In genomic region chr7:128841961-128842673, GRCh38 we compare ENCODE assay signal across 8 cellular contexts. TPM values are rescaled to one million over a fixed set of nuclear protein-coding genes. Genes with fewer than 3 reads are reported as not detected.
DNase-seq lines count a peak whose midpoint lies in the region; ATAC-seq and TF ChIP-seq lines count a peak whose summit lies in the region.

No MANE protein-coding gene starts in this region.

- no peak overlapping the region for H3K9ac ChIP-seq in HCT116 (ENCODE audit: low read length)

- TF ChIP-seq CTCF in AG10803 (conservative IDR thresholded peaks at IDR 0.05; ENCODE audit: low read length) (peak; percentile 66), HCT116 (IDR thresholded peaks at IDR 0.05 in 2 of 3, conservative IDR thresholded peaks at IDR 0.05 in 1 of 3; ENCODE audit: borderline replicate concordance in 1 of 3, insufficient read depth in 1 of 3, low read depth in 2 of 3, low read length in 2 of 3) (peak; percentile 63 to 84 (median 65)), body of pancreas (IDR thresholded peaks at IDR 0.05) (peak; percentile 21 to 81 (median 56)), left lung (IDR thresholded peaks at IDR 0.05) (peak; percentile 69 to 79)

- DNase-seq in AG10803 (ENCODE audit: low read depth) (peak; percentile 34), HCT116 (ENCODE audit: low read depth, low spot score) (no peak), T-helper 17 cell (peak; percentile 34 to 45 (median 42)), body of pancreas (peak; percentile 37 to 64 (median 47)), left lung (peak in 1 of 2 donors; percentile 87)
- DNase-seq in stimulated activated CD8-positive, alpha-beta memory T cell treated with anti-CD3 and anti-CD28 coated beads, Interleukin-15, amount 100 ng/mL, for 48 hours (ENCODE audit: low read depth in 2 of 2) = peak; percentile 45 to 59

- no peaks in the 10 kb centered on the region for H3K79me2 ChIP-seq in HCT116 (ENCODE audit: insufficient read depth, low read length)

- peak overlapping the region; percentile 55 for H3K4me3 Mint-ChIP-seq in T-helper 17 cell

- ATAC-seq in HCT116 = peak; percentile 83
- peak; percentile 72 for ATAC-seq in T-helper 17 cell
- ATAC-seq in body of pancreas = peak; percentile 54
- ATAC-seq in left lung = peak; percentile 73
- ATAC-seq in GM18519 (IDR thresholded peaks at IDR 0.05; ENCODE audit: low FRiP score, unreplicated experiment) = no peak
- no peak for ATAC-seq in HG03354 (IDR thresholded peaks at IDR 0.05; ENCODE audit: poor library complexity, severe bottlenecking, unreplicated experiment)

- no peak overlapping the region for H2AFZ ChIP-seq in HCT116 (ENCODE audit: low read depth, low read length, poor library complexity, severe bottlenecking)

- peaks cover 0 to 28% of the 10 kb centered on the region in 2 experiments; a peak in 1 of 4 replicates for H3K36me3 ChIP-seq in HCT116 (ENCODE audit: control insufficient read depth in 1 of 2, insufficient read depth in 2 of 2, low read length in 2 of 2)
- H3K36me3 ChIP-seq in body of pancreas (replicated peaks in 1 of 2; ENCODE audit: insufficient read depth in 1 of 2, low read depth in 2 of 2) = no peaks in the 10 kb centered on the region
- H3K36me3 ChIP-seq in left lung = no peaks in the 10 kb centered on the region

- H3K36me3 Mint-ChIP-seq in T-helper 17 cell (ENCODE audit: low read depth) = no peaks in the 10 kb centered on the region

- RAD21 ChIA-PET in HCT116 (lab: Charles Lee; ENCODE audit: low non-redundant PET in 1 of 2, low total read pairs in 2 of 2, uncharacterized antibody in 2 of 2, unreplicated experiment in 2 of 2) = interaction anchor here in 1 of 2 experiments (0.8 kb wide), 1 partner anchor 38 kb away, joined by 3 read pairs; no protein-coding TSS in a partner anchor

- H3K4me1 ChIP-seq in HCT116 (ENCODE audit: control insufficient read depth in 1 of 2, insufficient read depth in 2 of 2, low read length in 2 of 2) = peaks cover 0 to 8% of the 10 kb centered on the region in 2 experiments; a peak in 2 of 4 replicates
- no peaks in the 10 kb centered on the region for H3K4me1 ChIP-seq in body of pancreas
- H3K4me1 ChIP-seq in left lung = no peaks in the 10 kb centered on the region

- H3K9me2 ChIP-seq in HCT116 (ENCODE audit: insufficient read depth) = no peaks in the 10 kb centered on the region

- no peaks in the 10 kb centered on the region for H3K9me3 ChIP-seq in HCT116 (ENCODE audit: control insufficient read depth in 1 of 2, insufficient read depth in 1 of 2, low read depth in 1 of 2, low read length in 2 of 2)
- no peaks in the 10 kb centered on the region for H3K9me3 ChIP-seq in T-helper 17 cell (ENCODE audit: control insufficient read depth, low read length, poor library complexity, severe bottlenecking)
- H3K9me3 ChIP-seq in body of pancreas = no peaks in the 10 kb centered on the region
- no peaks in the 10 kb centered on the region for H3K9me3 ChIP-seq in left lung

- intact Hi-C loops in HCT116 (cut with micrococcal nuclease) = no loop called here
- intact Hi-C loops in body of pancreas (cut with DNase I) = no loop called here
- intact Hi-C loops in left lung (cut with DNase I) = no loop called here

- POLR2A ChIA-PET in HCT116 (lab: Charles Lee) = no interaction called here

- H3K27me3 ChIP-seq in HCT116 (ENCODE audit: insufficient read depth, low read length) (no peaks in the 10 kb centered on the region), body of pancreas (no peaks in the 10 kb centered on the region), left lung (no peaks in the 10 kb centered on the region)

- H3K4me3 ChIP-seq in AG10803 (ENCODE audit: low read length) (no peak overlapping the region), HCT116 (replicated peaks in 1 of 2; ENCODE audit: low read depth in 1 of 2, low read length in 2 of 2) (no peak overlapping the region), body of pancreas (no peak overlapping the region), left lung (no peak overlapping the region)

- H3K27ac ChIP-seq in HCT116 (ENCODE audit: low read depth, low read length) = no peak overlapping the region
- no peak overlapping the region for H3K27ac ChIP-seq in body of pancreas
- no peak overlapping the region for H3K27ac ChIP-seq in left lung

- H3K4me1 Mint-ChIP-seq in T-helper 17 cell = peaks cover 5% of the 10 kb centered on the region

- H3K4me2 ChIP-seq in HCT116 (ENCODE audit: low read length) = no peak overlapping the region

- CTCF ChIA-PET in HCT116 (lab: Charles Lee) = interaction anchor here (0.5 to 2.1 kb wide), 9 partner anchors 8 to 346 kb away, joined by 3 to 12 read pairs (median 5); partner anchors contain the start of genes ATP6V1F, GARIN1A and SMO

- TF ChIP-seq POLR2A in HCT116 (IDR thresholded peaks at IDR 0.05; ENCODE audit: borderline replicate concordance, extremely low read depth, insufficient read depth, insufficient read length) (no peak), body of pancreas (IDR thresholded peaks at IDR 0.05) (no peak)

- no peaks in the 10 kb centered on the region for H3K27me3 Mint-ChIP-seq in T-helper 17 cell

- H4K20me1 ChIP-seq in HCT116 (ENCODE audit: insufficient read depth) = no peaks in the 10 kb centered on the region

- BruUV-seq in HCT116 (replicated peaks; lab: Mats Ljungman, UMichigan) = no TSS peak

- 35 to 48% methylated on average over 16 to 33 of the region's 35 CpGs for WGBS in body of pancreas, 2 donors

- no peak; the same call in 1 of the 2 replicates for TF ChIP-seq RAD21 in HCT116 (IDR thresholded peaks at IDR 0.05; ENCODE audit: low read depth)

- no peak overlapping the region for H3K27ac Mint-ChIP-seq in T-helper 17 cell

TF ChIP-seq in HCT116, 20 proteins besides CTCF, POLR2A, EP300 and RAD21:
- no peak for TF ChIP-seq SP1 (IDR thresholded peaks at IDR 0.05; ENCODE audit: low read depth)
- peak; percentile 91 for TF ChIP-seq EGR1 (IDR thresholded peaks at IDR 0.05; ENCODE audit: low read depth)
TF ChIP-seq in HCT116: peak in this region for 1.

RNA-seq across cellular contexts. Expression of gene FLNC, which starts 11.9 kb away (rescaled TPM):
- total RNA-seq in HCT116 (2021; ENCODE audit: unreplicated experiment) = 42.8 TPM
- 38.4 and 60.1 TPM in 2 replicates for polyA plus RNA-seq in HCT116 (2012)
- under 1 TPM; 0.05 TPM for total RNA-seq in T-helper 17 cell
- 1 to 10 TPM; 1.8 to 4.0 TPM for total RNA-seq in body of pancreas
- total RNA-seq in left lung = 10 to 100 TPM; 14.3 to 23.7 TPM

RNA-seq across cellular contexts. Expression of gene ATP6V1F, which starts 20.5 kb away (rescaled TPM):
- total RNA-seq in HCT116 (2021; ENCODE audit: unreplicated experiment) (149 TPM), T-helper 17 cell (10 to 100 TPM; 62.5 to 68.7 TPM), body of pancreas (10 to 100 TPM; 36.3 to 45.8 TPM), left lung (100 to 1,000 TPM; 192 to 200 TPM)
- polyA plus RNA-seq in HCT116 (2012) = 223 and 261 TPM in 2 replicates

RNA-seq across cellular contexts. Expression of gene CCDC136, which starts 50.3 kb away (rescaled TPM):
- total RNA-seq in HCT116 (2021; ENCODE audit: unreplicated experiment) (11.1 TPM), T-helper 17 cell (1 to 10 TPM; 7.5 to 7.7 TPM), body of pancreas (1 to 10 TPM in 1 of 2 donors, under 1 TPM in 1; 0.99 to 3.6 TPM), left lung (1 to 10 TPM; 2.5 to 3.2 TPM)
- polyA plus RNA-seq in HCT116 (2012) = 7.8 and 8.8 TPM in 2 replicates

Comparison
In these comparisons a context has a peak if more than half of its experiments do, and no peak if none do; other contexts are left out.
1. ATAC-seq: peak in HCT116 (single experiment), T-helper 17 cell (single experiment), body of pancreas (single experiment) and left lung (single experiment); none in GM18519 (single experiment) and HG03354 (single experiment).
2. Peak in every context shown above with its lines, with median percentiles within 50 percentile points of each other: CTCF ChIP-seq.